In genomic region chr1:33641099-33641830, GRCh38 we compare ENCODE assay signal across 8 cellular contexts.
A peak's percentile ranks its signal among the peaks of the same experiment; 100 is the strongest.
DNase-seq lines count a peak whose midpoint lies in the region; ATAC-seq, FAIRE-seq and TF ChIP-seq lines count a peak whose summit lies in the region.

No MANE protein-coding gene starts in this region.

- H3K23ac ChIP-seq in mesendoderm (ENCODE audit: low read length) = no peak overlapping the region

- peaks cover 11% of the 10 kb centered on the region for H3K36me3 Mint-ChIP-seq in astrocyte (ENCODE audit: low read depth, unreplicated experiment)
- no peaks in the 10 kb centered on the region for H3K36me3 Mint-ChIP-seq in immature natural killer cell

- H2BK5ac ChIP-seq in mesendoderm (ENCODE audit: low read length) = no peak overlapping the region

- H3K36me3 ChIP-seq in astrocyte (ENCODE audit: insufficient read depth, low read length) (no peaks in the 10 kb centered on the region), mesendoderm (ENCODE audit: control insufficient read depth, insufficient read depth, low read length) (no peaks in the 10 kb centered on the region)

- no peak overlapping the region for H2AK5ac ChIP-seq in mesendoderm (ENCODE audit: low read length)

- H3K4me1 Mint-ChIP-seq in astrocyte (ENCODE audit: low read depth, unreplicated experiment) (no peaks in the 10 kb centered on the region), immature natural killer cell (no peaks in the 10 kb centered on the region)

- H3K27me3 Mint-ChIP-seq in astrocyte (ENCODE audit: low read depth, unreplicated experiment) = peaks cover 3% of the 10 kb centered on the region
- peaks cover 2 to 8% (median 3%) of the 10 kb centered on the region in 3 donors for H3K27me3 Mint-ChIP-seq in immature natural killer cell (ENCODE audit: low read depth in 3 of 3)

- no peak overlapping the region for H3K27ac Mint-ChIP-seq in astrocyte (ENCODE audit: unreplicated experiment)
- no peak overlapping the region for H3K27ac Mint-ChIP-seq in immature natural killer cell

- peaks cover 4% of the 10 kb centered on the region for H3K9me3 Mint-ChIP-seq in astrocyte (ENCODE audit: unreplicated experiment)
- no peaks in the 10 kb centered on the region for H3K9me3 Mint-ChIP-seq in immature natural killer cell

- no peak overlapping the region for H2BK15ac ChIP-seq in mesendoderm (replicated peaks; ENCODE audit: low read depth)

- no peaks in the 10 kb centered on the region for H3K79me1 ChIP-seq in mesendoderm (ENCODE audit: low read length)

- no peak overlapping the region for H2AFZ ChIP-seq in astrocyte (ENCODE audit: low read depth, low read length)

- H3K27me3 ChIP-seq in astrocyte (ENCODE audit: insufficient read depth, low read length) (no peaks in the 10 kb centered on the region), mesendoderm (ENCODE audit: insufficient read depth, low read length, poor library complexity) (no peaks in the 10 kb centered on the region)

- H4K8ac ChIP-seq in mesendoderm (ENCODE audit: low read depth, low read length) = no peak overlapping the region

- H3K9ac ChIP-seq in astrocyte (ENCODE audit: low read length) (no peak overlapping the region), mesendoderm (ENCODE audit: low read length) (no peak overlapping the region)

- no peak for ATAC-seq in HG03432 (IDR thresholded peaks at IDR 0.05; ENCODE audit: unreplicated experiment)

- H2BK120ac ChIP-seq in mesendoderm (ENCODE audit: low read depth, low read length) = no peak overlapping the region

- no peak overlapping the region for H3K4me2 ChIP-seq in astrocyte (ENCODE audit: low read length)
- no peak overlapping the region for H3K4me2 ChIP-seq in mesendoderm (ENCODE audit: low read length)

- peak; percentile 72 for DNase-seq in DMS53 (lab: John Stamatoyannopoulos, UW)
- peak; percentile 45 for DNase-seq in HT-29 (ENCODE audit: low spot score)
- DNase-seq in astrocyte (ENCODE audit: low read depth) = peak; percentile 16
- DNase-seq in mesendoderm = peak; percentile 60
- DNase-seq in D341Med (ENCODE audit: low spot score) = no peak
- DNase-seq in activated effector memory CD4-positive, alpha-beta T cell treated with Interleukin-2 at 50 U/mL for 16 hours = no peak
- DNase-seq in immature natural killer cell = no peak

- WGBS in mesendoderm (ENCODE audit: extremely low coverage, insufficient coverage, low lambda C conversion rate) = no CpG with 5 or more reads among the region's 5 CpGs

- no peak overlapping the region for H3K27ac ChIP-seq in astrocyte (ENCODE audit: low read depth, low read length)
- no peak overlapping the region for H3K27ac ChIP-seq in mesendoderm (ENCODE audit: low read depth, low read length)

- H3K4me1 ChIP-seq in astrocyte (ENCODE audit: insufficient read depth, low read length) = peaks cover 7% of the 10 kb centered on the region
- H3K4me1 ChIP-seq in mesendoderm (ENCODE audit: control insufficient read depth, low read depth, low read length) = no peaks in the 10 kb centered on the region

- TF ChIP-seq CTCF in astrocyte (IDR thresholded peaks at IDR 0.05; ENCODE audit: insufficient read depth, low read depth, low read length) = peak; percentile 49

- no peak overlapping the region for H3K56ac ChIP-seq in mesendoderm (ENCODE audit: low read length)

- H3K4me3 Mint-ChIP-seq in astrocyte (ENCODE audit: unreplicated experiment) = no peak overlapping the region
- H3K4me3 Mint-ChIP-seq in immature natural killer cell = no peak overlapping the region

- H3K18ac ChIP-seq in mesendoderm (ENCODE audit: low read length) = no peak overlapping the region

- H3K4me3 ChIP-seq in astrocyte (ENCODE audit: insufficient read depth, low read depth, low read length) (no peak overlapping the region), mesendoderm (ENCODE audit: low read length) (no peak overlapping the region)

- no peaks in the 10 kb centered on the region for H3K9me3 ChIP-seq in astrocyte (ENCODE audit: insufficient read depth, low read depth, low read length)

- H3K79me2 ChIP-seq in astrocyte (ENCODE audit: insufficient read depth, low read length) (no peaks in the 10 kb centered on the region), mesendoderm (ENCODE audit: control insufficient read depth, insufficient read depth, low read length) (no peaks in the 10 kb centered on the region)

- H3K4ac ChIP-seq in mesendoderm (ENCODE audit: low read depth, low read length) = no peak overlapping the region

- H4K20me1 ChIP-seq in astrocyte (ENCODE audit: insufficient read depth, low read length) = no peaks in the 10 kb centered on the region

- no peak overlapping the region for H4K5ac ChIP-seq in mesendoderm (ENCODE audit: low read length)

- FAIRE-seq in astrocyte (lab: Jason Lieb, UNC) = no peak

Comparison
In these comparisons a context has a peak if more than half of its experiments do, and no peak if none do; other contexts are left out.
1. DNase-seq: peak in DMS53 (single experiment), HT-29 (single experiment), astrocyte (single experiment) and mesendoderm (single experiment); none in D341Med (single experiment), activated effector memory CD4-positive, alpha-beta T cell treated with Interleukin-2 at 50 U/mL for 16 hours (single experiment) and immature natural killer cell (0 of 3).